ENCODE assay signal across 13 cellular contexts in the genomic region with DNA sequence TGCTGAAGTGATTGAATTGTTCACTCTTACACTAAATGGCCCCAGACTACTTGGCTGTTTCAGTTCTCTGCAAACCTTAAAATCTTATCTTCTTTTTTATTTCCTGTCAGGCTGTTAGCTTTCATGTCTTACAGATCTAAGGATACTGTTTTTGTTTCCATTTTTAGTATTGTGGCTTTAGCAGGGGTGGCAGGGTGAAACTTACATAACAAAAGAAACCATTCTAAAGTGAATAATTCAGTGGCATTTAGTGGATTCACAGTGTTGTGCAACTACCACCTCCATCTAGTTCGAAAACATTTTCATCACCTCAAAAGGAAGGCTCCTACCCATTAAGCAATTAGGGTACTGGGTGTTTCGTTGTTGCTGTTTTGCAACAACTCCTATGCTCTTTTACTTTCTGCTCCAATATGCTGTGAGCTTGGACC. TPM values are rescaled to one million over a fixed set of nuclear protein-coding genes. Genes with fewer than 3 reads are reported as not detected.
DNase-seq lines count a peak whose midpoint lies in the region; ATAC-seq and TF ChIP-seq lines count a peak whose summit lies in the region.
"Had no signal": no experiment of that assay in that cellular context is flagged by ENCODE, and none has a peak within 500 bp of the region (broad histone marks: within the 10 kb centered on the region; RNA-seq: fewer than 3 reads in every experiment).

No MANE protein-coding gene starts in this region.

- H4K91ac ChIP-seq in trophoblast cell (ENCODE audit: low read depth, low read length) = no peak overlapping the region

- H2BK12ac ChIP-seq in trophoblast cell (ENCODE audit: low read length) = no peak overlapping the region

- H3K36me3 ChIP-seq in trophoblast cell (ENCODE audit: control insufficient read depth in 1 of 2, insufficient read depth in 2 of 2, low read length in 2 of 2) = no peaks in the 10 kb centered on the region

- H3K36me3 Mint-ChIP-seq in CD4-positive, alpha-beta T cell (ENCODE audit: low read depth) = peaks cover 42% of the 10 kb centered on the region
- H3K36me3 Mint-ChIP-seq in activated CD8-positive, alpha-beta T cell treated with anti-CD3 and anti-CD28 coated beads, Interleukin-2, amount 10 ng/mL, durations not matched to agents 7 days and 5 days (ENCODE audit: low read depth) = no peaks in the 10 kb centered on the region

- TF ChIP-seq CTCF in CD4-positive, alpha-beta T cell (IDR thresholded peaks at IDR 0.05) = no peak
- TF ChIP-seq CTCF in foreskin fibroblast (IDR thresholded peaks at IDR 0.05; ENCODE audit: low read depth, low read length) = no peak

- H3K4ac ChIP-seq in trophoblast cell (ENCODE audit: low read depth, low read length) = no peak overlapping the region

- H3K9ac ChIP-seq in trophoblast cell (ENCODE audit: low read length) = no peak overlapping the region

- H4K8ac ChIP-seq in trophoblast cell (ENCODE audit: low read depth, low read length) = no peak overlapping the region

- peak overlapping the region; percentile 86 for H3K4me3 Mint-ChIP-seq in CD4-positive, alpha-beta T cell
- peak overlapping the region; percentile 60 for H3K4me3 Mint-ChIP-seq in activated CD8-positive, alpha-beta T cell treated with anti-CD3 and anti-CD28 coated beads, Interleukin-2, amount 10 ng/mL, durations not matched to agents 7 days and 5 days

- H2BK120ac ChIP-seq in trophoblast cell (ENCODE audit: insufficient read depth, low read length, poor library complexity) = no peak overlapping the region

- no peaks in the 10 kb centered on the region for H3K27me3 ChIP-seq in CD4-positive, alpha-beta T cell (ENCODE audit: control insufficient read depth, insufficient read depth, low read length)
- H3K27me3 ChIP-seq in trophoblast cell (ENCODE audit: insufficient read depth, low read length) = no peaks in the 10 kb centered on the region

- peak overlapping the region; percentile 17; the same call in 1 of the 2 replicates for H3K4me3 ChIP-seq in Jurkat, Clone E6-1 (ENCODE audit: low read length)
- H3K4me3 ChIP-seq in trophoblast cell (ENCODE audit: low read depth, low read length) (no peak overlapping the region), foreskin fibroblast (ENCODE audit: low read depth in 1 of 2, low read length in 2 of 2) (no peak overlapping the region)

- WGBS in trophoblast cell (ENCODE audit: extremely low coverage, insufficient coverage, insufficient read length) = no CpG with 5 or more reads among the region's 2 CpGs

- ATAC-seq in CD4-positive, alpha-beta T cell (ENCODE audit: poor library complexity) = peak; percentile 58
- ATAC-seq in activated CD8-positive, alpha-beta T cell treated with anti-CD3 and anti-CD28 coated beads, Interleukin-2, amount 10 ng/mL, durations not matched to agents 7 days and 5 days = peak; percentile 66

- peak overlapping the region; percentile 79 for H3K27ac ChIP-seq in CD4-positive, alpha-beta T cell (ENCODE audit: low read depth, low read length)
- no peak overlapping the region for H3K27ac ChIP-seq in trophoblast cell (ENCODE audit: low read depth, low read length)

- intact Hi-C loops in CD4-positive, alpha-beta T cell (cut with DNase I, micrococcal nuclease) = loop anchor here (1.0 to 10.0 kb wide), 5 partner anchors 10 to 1700 kb away; a partner anchor contains a TSS

- no peaks in the 10 kb centered on the region for H3K79me2 ChIP-seq in trophoblast cell (ENCODE audit: control insufficient read depth, insufficient read depth, low read length, poor library complexity)

- no peak overlapping the region for H3K23ac ChIP-seq in trophoblast cell (ENCODE audit: low read length)

- POLR2A ChIA-PET in CD4-positive, alpha-beta T cell (lab: Charles Lee) = interaction anchor here (0.6 to 10.0 kb wide), 12 partner anchors 10 to 631 kb away, joined by 3 to 153 read pairs (median 4); a partner anchor contains a TSS
- POLR2A ChIA-PET in activated CD8-positive, alpha-beta T cell treated with anti-CD3 and anti-CD28 coated beads, Interleukin-2, amount 10 ng/mL, durations not matched to agents 7 days and 5 days (lab: Charles Lee) = interaction anchor here (1.0 to 1.4 kb wide), 3 partner anchors 10 to 372 kb away, joined by 3 to 7 read pairs (median 5); a partner anchor contains a TSS

- no peaks in the 10 kb centered on the region for H3K27me3 Mint-ChIP-seq in CD4-positive, alpha-beta T cell
- no peaks in the 10 kb centered on the region for H3K27me3 Mint-ChIP-seq in activated CD8-positive, alpha-beta T cell treated with anti-CD3 and anti-CD28 coated beads, Interleukin-2, amount 10 ng/mL, durations not matched to agents 7 days and 5 days (ENCODE audit: low read depth)

- no peaks in the 10 kb centered on the region for H3K9me3 ChIP-seq in CD4-positive, alpha-beta T cell (ENCODE audit: control insufficient read depth, low read length)
- H3K9me3 ChIP-seq in trophoblast cell (ENCODE audit: insufficient read depth, low read depth, low read length) = no peaks in the 10 kb centered on the region

- H3K27ac Mint-ChIP-seq in CD4-positive, alpha-beta T cell = peak overlapping the region; percentile 89
- peak overlapping the region; percentile 82 for H3K27ac Mint-ChIP-seq in activated CD8-positive, alpha-beta T cell treated with anti-CD3 and anti-CD28 coated beads, Interleukin-2, amount 10 ng/mL, durations not matched to agents 7 days and 5 days

- H3K14ac ChIP-seq in trophoblast cell (ENCODE audit: low read length) = no peak overlapping the region

- no peaks in the 10 kb centered on the region for H3K79me1 ChIP-seq in trophoblast cell (ENCODE audit: low read length)

- H2AFZ ChIP-seq in trophoblast cell (ENCODE audit: insufficient read depth, low read length, poor library complexity) = no peak overlapping the region

- H3K4me1 ChIP-seq in trophoblast cell (ENCODE audit: control insufficient read depth in 1 of 2, insufficient read depth in 2 of 2, low read length in 2 of 2) = no peaks in the 10 kb centered on the region

- no peak overlapping the region for H4K12ac ChIP-seq in trophoblast cell (ENCODE audit: low read depth, low read length)

- CTCF ChIA-PET in CD4-positive, alpha-beta T cell (lab: Charles Lee) = interaction anchor here (1.0 to 4.1 kb wide), 2 partner anchors 10 to 20 kb away, joined by 4 to 20 read pairs; a partner anchor contains a TSS
- CTCF ChIA-PET in activated CD8-positive, alpha-beta T cell treated with anti-CD3 and anti-CD28 coated beads, Interleukin-2, amount 10 ng/mL, durations not matched to agents 7 days and 5 days (lab: Charles Lee) = interaction anchor here (0.9 to 9.4 kb wide), 8 partner anchors 9 to 371 kb away, joined by 3 to 175 read pairs (median 6); a partner anchor contains a TSS

- H2BK5ac ChIP-seq in trophoblast cell (ENCODE audit: low read depth, low read length, poor library complexity) = no peak overlapping the region

- H3K4me2 ChIP-seq in trophoblast cell (ENCODE audit: low read length) = no peak overlapping the region

- H2AK5ac ChIP-seq in trophoblast cell (ENCODE audit: low read length) = no peak overlapping the region

- no peak for DNase-seq in CD4-positive, alpha-beta T cell
- DNase-seq in Jurkat, Clone E6-1 (ENCODE audit: low read depth, low spot score) = peak; percentile 94
- DNase-seq in activated CD8-positive, alpha-beta T cell treated with anti-CD3 and anti-CD28 coated beads, Interleukin-2, amount 10 ng/mL, durations not matched to agents 7 days and 5 days = peak; percentile 44
- DNase-seq in iris pigment epithelial cell (ENCODE audit: low read depth) (peak; percentile 67), trophoblast cell (no peak), ureter (ENCODE audit: low spot score) (no peak), NCI-H774 (lab: John Stamatoyannopoulos, UW) (no peak), foreskin fibroblast (no peak)
- DNase-seq: DMS153; midbrain; NCI-H82; stimulated activated CD4-positive, alpha-beta T cell treated with anti-CD3 and anti-CD28 coated beads, Interleukin-4, amount 100 ng/mL, for 1 hour had no signal

- no peak overlapping the region for H3K18ac ChIP-seq in trophoblast cell (ENCODE audit: low read length)

- H3K4me1 Mint-ChIP-seq in CD4-positive, alpha-beta T cell (ENCODE audit: low read depth) = peaks cover 88% of the 10 kb centered on the region
- H3K4me1 Mint-ChIP-seq in activated CD8-positive, alpha-beta T cell treated with anti-CD3 and anti-CD28 coated beads, Interleukin-2, amount 10 ng/mL, durations not matched to agents 7 days and 5 days (ENCODE audit: low read depth) = peaks cover 80% of the 10 kb centered on the region

- no peaks in the 10 kb centered on the region for H3K9me3 Mint-ChIP-seq in CD4-positive, alpha-beta T cell
- H3K9me3 Mint-ChIP-seq in activated CD8-positive, alpha-beta T cell treated with anti-CD3 and anti-CD28 coated beads, Interleukin-2, amount 10 ng/mL, durations not matched to agents 7 days and 5 days (ENCODE audit: insufficient read depth) = no peaks in the 10 kb centered on the region

RNA-seq across cellular contexts. Expression of a gene that starts 19.8 kb away (rescaled TPM):
- 1 to 10 TPM; 2.7 to 2.8 TPM for total RNA-seq in CD4-positive, alpha-beta T cell
- polyA plus RNA-seq in Jurkat, Clone E6-1 (2012; ENCODE audit: insufficient read depth, insufficient read length) = not detected
- under 1 TPM; 0.23 to 0.29 TPM for total RNA-seq in activated CD8-positive, alpha-beta T cell treated with anti-CD3 and anti-CD28 coated beads, Interleukin-2, amount 10 ng/mL, durations not matched to agents 7 days and 5 days
- polyA plus RNA-seq in trophoblast cell (2013) = 0.01 and 0.03 TPM in 2 replicates
- not detected for total RNA-seq in ureter
- total RNA-seq: epithelial cell of proximal tubule had no signal

RNA-seq across cellular contexts. Expression of a gene that starts 21.2 kb away (rescaled TPM):
- 10 to 100 TPM in 1 of 2 experiments, 1 to 10 TPM in 1; 10.0 to 14.8 TPM for total RNA-seq in CD4-positive, alpha-beta T cell
- 12.1 TPM for polyA plus RNA-seq in Jurkat, Clone E6-1 (2012; ENCODE audit: insufficient read depth, insufficient read length)
- total RNA-seq in activated CD8-positive, alpha-beta T cell treated with anti-CD3 and anti-CD28 coated beads, Interleukin-2, amount 10 ng/mL, durations not matched to agents 7 days and 5 days = 10 to 100 TPM in 1 of 2 experiments, 1 to 10 TPM in 1; 8.9 to 10.0 TPM
- polyA plus RNA-seq in trophoblast cell (2013) = 8.5 and 8.7 TPM in 2 replicates
- total RNA-seq in ureter = 23.3 TPM

RNA-seq across cellular contexts. Expression of a gene that starts 36.6 kb away (rescaled TPM):
- not detected for total RNA-seq in CD4-positive, alpha-beta T cell
- polyA plus RNA-seq in Jurkat, Clone E6-1 (2012; ENCODE audit: insufficient read depth, insufficient read length) = not detected
- total RNA-seq in activated CD8-positive, alpha-beta T cell treated with anti-CD3 and anti-CD28 coated beads, Interleukin-2, amount 10 ng/mL, durations not matched to agents 7 days and 5 days = not detected
- polyA plus RNA-seq in trophoblast cell (2013) = 0.04 TPM in 1 of 2 replicates, not detected in the other
- not detected for total RNA-seq in ureter
- total RNA-seq: epithelial cell of proximal tubule had no signal

Comparison
In these comparisons a context has a peak if more than half of its experiments do, and no peak if none do; other contexts are left out.
1. DNase-seq: peak in Jurkat, Clone E6-1 (single experiment), activated CD8-positive, alpha-beta T cell treated with anti-CD3 and anti-CD28 coated beads, Interleukin-2, amount 10 ng/mL, durations not matched to agents 7 days and 5 days (single experiment) and iris pigment epithelial cell (single experiment); none in CD4-positive, alpha-beta T cell (0 of 10), trophoblast cell (0 of 2), ureter (single experiment), NCI-H774 (single experiment) and foreskin fibroblast (0 of 2).